ENCODE assay signal across 8 cellular contexts in the genomic region with DNA sequence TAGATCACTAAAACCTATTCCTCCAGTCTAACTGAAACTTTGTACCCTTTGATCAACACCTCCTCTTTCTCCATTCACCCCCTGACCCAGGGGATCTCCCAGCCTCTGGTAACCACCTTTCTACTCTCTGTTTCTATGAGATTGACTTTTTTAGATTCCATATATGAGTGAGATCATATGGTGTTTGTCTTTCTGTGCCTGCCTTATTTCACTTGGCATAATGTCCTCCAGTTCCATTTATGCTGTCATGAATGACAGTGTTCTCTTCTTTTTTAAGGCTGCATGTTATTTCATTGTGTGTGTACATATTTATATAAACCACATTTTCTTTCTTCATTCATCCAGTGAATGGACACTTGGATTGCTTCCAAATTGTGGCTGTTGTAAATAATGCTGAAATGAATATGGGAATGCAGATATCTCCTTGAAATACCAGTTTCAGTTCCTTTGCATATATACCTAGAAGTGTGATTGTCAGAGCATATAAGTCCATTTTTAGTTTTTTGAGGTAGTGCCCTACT. TPM values are rescaled to one million over a fixed set of nuclear protein-coding genes. Genes with fewer than 3 reads are reported as not detected.
DNase-seq lines count a peak whose midpoint lies in the region; ATAC-seq and TF ChIP-seq lines count a peak whose summit lies in the region.

No MANE protein-coding gene starts in this region.

- H3K9me3 Mint-ChIP-seq in mesothelial cell of epicardium, result peaks cover 16% of the 10 kb centered on the region

- intact Hi-C loops in ascending aorta (cut with DNase I) (no loop called here), lower leg skin (cut with DNase I; ENCODE audit: low total_unique reads) (no loop called here)

- DNase-seq in activated CD4-positive, CD25-positive, alpha-beta regulatory T cell (lab: John Stamatoyannopoulos, UW), result no peak
- DNase-seq in mesothelial cell of epicardium (ENCODE audit: low spot score in 2 of 2, unreplicated experiment in 2 of 2) (no peak), AG08396 (ENCODE audit: low spot score) (no peak), ascending aorta (ENCODE audit: low spot score in 2 of 2) (no peak), lower leg skin (ENCODE audit: low spot score in 2 of 2) (no peak)

- no peaks in the 10 kb centered on the region for H3K9me3 ChIP-seq in ascending aorta

- TF ChIP-seq CTCF in mesothelial cell of epicardium (IDR thresholded peaks at IDR 0.05; ENCODE audit: unreplicated experiment), result no peak
- TF ChIP-seq CTCF in ascending aorta (IDR thresholded peaks at IDR 0.05), result no peak
- TF ChIP-seq CTCF in lower leg skin (IDR thresholded peaks at IDR 0.05), result no peak

- H3K27me3 Mint-ChIP-seq in mesothelial cell of epicardium (ENCODE audit: low read depth), result no peaks in the 10 kb centered on the region

- H3K27me3 ChIP-seq in ascending aorta, result no peaks in the 10 kb centered on the region

- H3K27ac ChIP-seq in ascending aorta, result no peak overlapping the region

- H3K4me3 ChIP-seq in ascending aorta, result no peak overlapping the region
- no peak overlapping the region for H3K4me3 ChIP-seq in lower leg skin (ENCODE audit: low read depth, poor library complexity, severe bottlenecking)

- no peaks in the 10 kb centered on the region for H3K4me1 Mint-ChIP-seq in mesothelial cell of epicardium

- TF ChIP-seq POLR2A in lower leg skin (IDR thresholded peaks at IDR 0.05), result no peak

- H3K36me3 ChIP-seq in ascending aorta, result peaks cover 42 to 72% of the 10 kb centered on the region in 2 donors

- peaks cover 54% of the 10 kb centered on the region for H3K36me3 Mint-ChIP-seq in mesothelial cell of epicardium

- no peaks in the 10 kb centered on the region for H3K4me1 ChIP-seq in ascending aorta

- H3K27ac Mint-ChIP-seq in mesothelial cell of epicardium, result peak overlapping the region; percentile 4

- no peak overlapping the region for H3K4me3 Mint-ChIP-seq in mesothelial cell of epicardium

- peak; percentile 89 to 91 for ATAC-seq in activated CD4-positive, CD25-positive, alpha-beta regulatory T cell treated with anti-CD3 and anti-CD28 coated beads, Interleukin-2, amount 50 U/mL, for 24 hours
- peak; percentile 83 for ATAC-seq in GM21619 (IDR thresholded peaks at IDR 0.05; ENCODE audit: unreplicated experiment)
- ATAC-seq in HG03469 (IDR thresholded peaks at IDR 0.05; ENCODE audit: unreplicated experiment), result peak; percentile 67

RNA-seq across cellular contexts. Expression of a gene that starts 57.7 kb away (rescaled TPM):
- 15.2 to 16.7 TPM (median 15.9 TPM) in 3 replicates for total RNA-seq in mesothelial cell of epicardium
- total RNA-seq in ascending aorta, result 35.3 TPM
- total RNA-seq in lower leg skin, result 10 to 100 TPM in 3 of 4 donors, 1 to 10 TPM in 1; 6.6 to 16.8 (median 11.0) TPM
